In genomic region chr2:6916736-6917070, GRCh38 we compare ENCODE assay signal across 9 cellular contexts. TPM values are rescaled to one million over a fixed set of nuclear protein-coding genes. Genes with fewer than 3 reads are reported as not detected.
DNase-seq lines count a peak whose midpoint lies in the region; FAIRE-seq and TF ChIP-seq lines count a peak whose summit lies in the region.
"Had no signal": no experiment of that assay in that cellular context is flagged by ENCODE, and none has a peak within 500 bp of the region (broad histone marks: within the 10 kb centered on the region; RNA-seq: fewer than 3 reads in every experiment).

No MANE protein-coding gene starts in this region.

- H3K27ac Mint-ChIP-seq in dendritic cell treated with granulocyte-macrophage colony-stimulating factor and Interleukin-4, amounts not matched to agents 40 ng/mL and 50 ng/mL, for 4 days = no peak overlapping the region

- no peaks in the 10 kb centered on the region for H3K36me3 Mint-ChIP-seq in dendritic cell treated with granulocyte-macrophage colony-stimulating factor and Interleukin-4, amounts not matched to agents 40 ng/mL and 50 ng/mL, for 4 days (ENCODE audit: low read depth)

- no peaks in the 10 kb centered on the region for H3K36me3 ChIP-seq in BLaER1 treated with 17β-estradiol and CSF1 and Interleukin-3, amounts not matched to agents 10 nM and 100 nM
- H3K36me3 ChIP-seq in MM.1S (replicated peaks; ENCODE audit: insufficient read depth, low read length) (no peaks in the 10 kb centered on the region), neuron (ENCODE audit: insufficient read depth, low read length) (no peaks in the 10 kb centered on the region), small intestine (ENCODE audit: control insufficient read depth in 2 of 2, insufficient read depth in 2 of 2, low read length in 2 of 2) (no peaks in the 10 kb centered on the region)

- H3K79me2 ChIP-seq in MM.1S (ENCODE audit: low read length) = no peaks in the 10 kb centered on the region

- peaks cover 0 to 29% (median 3%) of the 10 kb centered on the region in 11 experiments; a peak in 9 of 22 replicates for H3K27me3 ChIP-seq in BLaER1 treated with 17β-estradiol and CSF1 and Interleukin-3, amounts not matched to agents 10 nM and 100 nM
- H3K27me3 ChIP-seq in MM.1S (replicated peaks; ENCODE audit: insufficient read depth, low read length) = peaks cover 8% of the 10 kb centered on the region; the same call in 1 of the 2 replicates
- no peaks in the 10 kb centered on the region for H3K27me3 ChIP-seq in neuron (ENCODE audit: insufficient read depth, low read length)
- H3K27me3 ChIP-seq in small intestine (ENCODE audit: control insufficient read depth in 2 of 2, insufficient read depth in 2 of 2, low read length in 2 of 2) = no peaks in the 10 kb centered on the region

- H3K4me3 Mint-ChIP-seq in dendritic cell treated with granulocyte-macrophage colony-stimulating factor and Interleukin-4, amounts not matched to agents 40 ng/mL and 50 ng/mL, for 4 days = peak overlapping the region; percentile 58

- intact Hi-C loops in dendritic cell treated with granulocyte-macrophage colony-stimulating factor and Interleukin-4, amounts not matched to agents 40 ng/mL and 50 ng/mL, for 4 days (cut with micrococcal nuclease) = loop anchor here (5.0 kb wide), 1 partner anchor 96 kb away; no protein-coding TSS in a partner anchor

- DNase-seq in MM.1S (no peak), GM19240 (ENCODE audit: insufficient read length, low spot score) (no peak), NCI-H446 treated with DMSO at 0.1 percent for 48 hours (lab: John Stamatoyannopoulos, UW) (no peak), small intestine (no peak)
- DNase-seq in stimulated activated CD4-positive, alpha-beta T cell treated with anti-CD3 and anti-CD28 coated beads, Interleukin-15, amount 100 ng/mL, for 24 hours = no peak

- peaks cover 0 to 10% (median 0%) of the 10 kb centered on the region in 11 experiments; a peak in 4 of 22 replicates for H4K20me1 ChIP-seq in BLaER1 treated with 17β-estradiol and CSF1 and Interleukin-3, amounts not matched to agents 10 nM and 100 nM
- no peaks in the 10 kb centered on the region for H4K20me1 ChIP-seq in MM.1S (ENCODE audit: insufficient read depth, low read length)

- WGBS in small intestine, 3 donors = 39 to 54% (median 47%) methylated on average over 8 of the region's 8 CpGs

- no peaks in the 10 kb centered on the region for H3F3A ChIP-seq in MM.1S (ENCODE audit: insufficient read depth, low read length)

- H3K4me2 ChIP-seq in BLaER1 treated with 17β-estradiol and CSF1 and Interleukin-3, amounts not matched to agents 10 nM and 100 nM = peak overlapping the region; percentile 89 to 100 (median 100)
- peak overlapping the region; percentile 31; the same call in 1 of the 2 replicates for H3K4me2 ChIP-seq in MM.1S (ENCODE audit: low read depth, low read length)

- H3K9me2 ChIP-seq in MM.1S (replicated peaks; ENCODE audit: insufficient read depth, low read length) = no peaks in the 10 kb centered on the region

- TF ChIP-seq CTCF in MM.1S (IDR thresholded peaks at IDR 0.05; ENCODE audit: low read length) = no peak

- peak overlapping the region in 9 of 10 experiments; percentile 80 to 91 (median 86); a peak in 10 of 20 replicates for H3K4me3 ChIP-seq in BLaER1 treated with 17β-estradiol and CSF1 and Interleukin-3, amounts not matched to agents 10 nM and 100 nM
- no peak overlapping the region for H3K4me3 ChIP-seq in MM.1S (ENCODE audit: low read length)
- peak overlapping the region; percentile 79 for H3K4me3 ChIP-seq in neuron (ENCODE audit: low read length)
- H3K4me3 ChIP-seq in small intestine (ENCODE audit: low read depth in 1 of 2, low read length in 2 of 2) = peak overlapping the region in 1 of 2 donors; percentile 87

- peaks cover 19% of the 10 kb centered on the region for H3K27me3 Mint-ChIP-seq in dendritic cell treated with granulocyte-macrophage colony-stimulating factor and Interleukin-4, amounts not matched to agents 40 ng/mL and 50 ng/mL, for 4 days

- H2AFZ ChIP-seq in MM.1S (ENCODE audit: low read length) = no peak overlapping the region
- H2AFZ ChIP-seq in neuron (ENCODE audit: low read depth, low read length) = peak overlapping the region; percentile 11

- H3K27ac ChIP-seq in BLaER1 treated with 17β-estradiol and CSF1 and Interleukin-3, amounts not matched to agents 10 nM and 100 nM = no peak overlapping the region
- no peak overlapping the region for H3K27ac ChIP-seq in MM.1S (ENCODE audit: low read length)
- H3K27ac ChIP-seq in small intestine (ENCODE audit: low read depth in 1 of 2, low read length in 1 of 2) = no peak overlapping the region

- peak overlapping the region in 9 of 11 experiments; percentile 78 to 91 (median 87); a peak in 10 of 22 replicates for H3K9ac ChIP-seq in BLaER1 treated with 17β-estradiol and CSF1 and Interleukin-3, amounts not matched to agents 10 nM and 100 nM
- H3K9ac ChIP-seq in MM.1S (ENCODE audit: low read length) = no peak overlapping the region

- FAIRE-seq in small intestine (lab: Jason Lieb, UNC) = no peak
- FAIRE-seq: endometrium had no signal

- H3K9me3 ChIP-seq in BLaER1 treated with 17β-estradiol and CSF1 and Interleukin-3, amounts not matched to agents 10 nM and 100 nM (replicated peaks in 1 of 11) = 0 out of 22 replicates have a peak, but pooled peaks cover 0 to 4% (median 0%) of the 10 kb centered on the region in 11 experiments
- H3K9me3 ChIP-seq in MM.1S (replicated peaks; ENCODE audit: insufficient read depth, low read length) (no peaks in the 10 kb centered on the region), neuron (ENCODE audit: low read length) (peaks cover 4% of the 10 kb centered on the region), small intestine (ENCODE audit: control insufficient read depth, low read depth) (no peaks in the 10 kb centered on the region)

- peaks cover 12% of the 10 kb centered on the region for H3K4me1 Mint-ChIP-seq in dendritic cell treated with granulocyte-macrophage colony-stimulating factor and Interleukin-4, amounts not matched to agents 40 ng/mL and 50 ng/mL, for 4 days (ENCODE audit: low read depth)

- H3K9me3 Mint-ChIP-seq in dendritic cell treated with granulocyte-macrophage colony-stimulating factor and Interleukin-4, amounts not matched to agents 40 ng/mL and 50 ng/mL, for 4 days = no peaks in the 10 kb centered on the region

- H3K4me1 ChIP-seq in BLaER1 treated with 17β-estradiol and CSF1 and Interleukin-3, amounts not matched to agents 10 nM and 100 nM = peaks cover 16 to 37% (median 26%) of the 10 kb centered on the region in 10 experiments; a peak in 18 of 20 replicates
- H3K4me1 ChIP-seq in MM.1S (ENCODE audit: low read length) = no peaks in the 10 kb centered on the region
- peaks cover 13% of the 10 kb centered on the region for H3K4me1 ChIP-seq in neuron (ENCODE audit: insufficient read depth, low read length)
- no peaks in the 10 kb centered on the region for H3K4me1 ChIP-seq in small intestine (ENCODE audit: control insufficient read depth in 2 of 2, insufficient read depth in 1 of 2, low read depth in 1 of 2, low read length in 1 of 2)

RNA-seq across cellular contexts. Expression of gene RNF144A, which starts 0.5 kb away (rescaled TPM):
- 1 to 10 TPM; 1.4 to 3.7 (median 1.6) TPM for polyA plus RNA-seq in small intestine

RNA-seq across cellular contexts. Expression of gene RSAD2, which starts 39.1 kb away (rescaled TPM):
- 1 to 10 TPM in 2 of 3 donors, under 1 TPM in 1; 0.81 to 2.6 (median 1.1) TPM for polyA plus RNA-seq in small intestine

RNA-seq across cellular contexts. Expression of gene CMPK2, which starts 51.0 kb away (rescaled TPM):
- polyA plus RNA-seq in small intestine = 10 to 100 TPM in 1 of 3 donors, 1 to 10 TPM in 2; 5.5 to 11.0 (median 9.5) TPM
